ENCODE assay signal across 6 cellular contexts in the genomic region with DNA sequence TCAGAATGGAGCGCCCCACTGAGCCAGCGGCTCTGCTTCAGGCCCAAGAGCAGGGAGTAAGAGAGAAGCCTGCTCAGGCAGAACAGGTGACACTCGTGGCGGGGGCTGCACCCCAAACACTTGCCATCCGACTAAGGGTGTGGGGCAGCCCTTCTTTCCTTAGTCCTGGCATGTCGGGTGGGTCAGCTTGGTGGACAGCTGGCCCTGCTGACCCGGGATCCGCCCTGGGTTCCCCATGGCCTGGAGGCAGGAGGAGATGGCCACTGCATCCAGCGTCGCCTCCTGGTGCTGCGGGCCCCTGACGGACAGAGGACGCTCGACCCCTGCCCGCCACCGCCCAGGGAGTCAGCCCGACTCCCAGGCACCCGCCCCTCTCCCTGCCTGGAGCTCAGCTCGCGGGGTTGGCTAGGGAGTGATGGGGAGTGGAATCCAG. TPM values are rescaled to one million over a fixed set of nuclear protein-coding genes. Genes with fewer than 3 reads are reported as not detected.
DNase-seq lines count a peak whose midpoint lies in the region; ATAC-seq, FAIRE-seq and TF ChIP-seq lines count a peak whose summit lies in the region.

No MANE protein-coding gene starts in this region.

- H3K4me1 Mint-ChIP-seq in osteocyte (ENCODE audit: unreplicated experiment) = peaks cover 7% of the 10 kb centered on the region

- H3K9me3 Mint-ChIP-seq in osteocyte (ENCODE audit: unreplicated experiment) = no peaks in the 10 kb centered on the region

- FAIRE-seq in HTR-8/SVneo (lab: Jason Lieb, UNC) (no peak), urothelium cell line (lab: Jason Lieb, UNC) (no peak)

- no peak for DNase-seq in HL-60 (ENCODE audit: low read depth in 1 of 2, low spot score in 1 of 2)
- no peak for DNase-seq in choroid plexus epithelial cell (ENCODE audit: low read depth)
- DNase-seq in osteocyte (ENCODE audit: extremely low spot score, unreplicated experiment) = no peak
- no peak for DNase-seq in HTR-8/SVneo (ENCODE audit: insufficient read length, low spot score)
- no peak for DNase-seq in urothelium cell line (ENCODE audit: low spot score)

- H3K4me3 Mint-ChIP-seq in osteocyte (ENCODE audit: unreplicated experiment) = peak overlapping the region; percentile 76

- TF ChIP-seq CTCF in HL-60 (IDR thresholded peaks at IDR 0.05; ENCODE audit: insufficient read depth, low read length) (no peak), choroid plexus epithelial cell (conservative IDR thresholded peaks at IDR 0.05; ENCODE audit: low read depth, low read length) (no peak), osteocyte (IDR thresholded peaks at IDR 0.05) (no peak)

- no peak overlapping the region for H3K27ac ChIP-seq in HL-60 (replicated peaks)

- H3K27me3 ChIP-seq in HL-60 (ENCODE audit: insufficient read depth, poor library complexity, severe bottlenecking) = peaks cover 4% of the 10 kb centered on the region

- ATAC-seq in HG02938 (IDR thresholded peaks at IDR 0.05; ENCODE audit: unreplicated experiment) = no peak

- peaks cover 2% of the 10 kb centered on the region for H3K36me3 Mint-ChIP-seq in osteocyte (ENCODE audit: unreplicated experiment)

- no peaks in the 10 kb centered on the region for H3K27me3 Mint-ChIP-seq in osteocyte (ENCODE audit: unreplicated experiment)

- H3K27ac Mint-ChIP-seq in osteocyte (ENCODE audit: unreplicated experiment) = no peak overlapping the region

- H3K4me3 ChIP-seq in HL-60 (replicated peaks; ENCODE audit: insufficient read depth, low read length) (peak overlapping the region; percentile 72), choroid plexus epithelial cell (ENCODE audit: low read depth, low read length) (peak overlapping the region; percentile 72)

RNA-seq across cellular contexts. Expression of gene PAOX, which starts 1.2 kb away (rescaled TPM):
- 6.5 and 8.7 TPM in 2 replicates for total RNA-seq in osteocyte

RNA-seq across cellular contexts. Expression of gene ECHS1, which starts 4.7 kb away (rescaled TPM):
- 62.9 and 65.1 TPM in 2 replicates for total RNA-seq in osteocyte

RNA-seq across cellular contexts. Expression of gene MTG1, which starts 16.1 kb away (rescaled TPM):
- total RNA-seq in osteocyte = 57.3 and 65.2 TPM in 2 replicates

RNA-seq across cellular contexts. Expression of gene FUOM, which starts 20.0 kb away (rescaled TPM):
- total RNA-seq in osteocyte = 20.5 and 24.0 TPM in 2 replicates

RNA-seq across cellular contexts. Expression of gene PRAP1, which starts 30.7 kb away (rescaled TPM):
- not detected in 2 replicates for total RNA-seq in osteocyte
